In the genomic region with DNA sequence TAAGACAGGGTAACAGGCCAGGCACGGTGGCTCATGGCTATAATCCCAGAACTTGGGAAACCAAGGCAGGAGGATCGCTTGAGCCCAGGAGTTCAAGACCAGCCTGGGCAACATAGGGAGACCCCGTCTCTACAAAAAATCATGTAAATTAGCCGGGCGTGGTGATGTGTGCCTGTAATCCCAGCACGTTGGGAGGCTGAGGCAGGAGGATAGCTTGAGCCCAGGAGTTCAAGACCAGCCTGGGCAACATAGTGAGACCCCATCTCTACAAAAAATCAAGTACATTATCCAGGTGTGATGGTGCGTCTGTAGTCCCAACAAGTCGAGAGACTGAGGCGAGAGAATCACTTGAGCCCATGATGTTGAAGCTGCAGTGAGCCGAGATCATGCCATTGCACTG, we compare ENCODE assay signal across 13 cellular contexts. TPM values are rescaled to one million over a fixed set of nuclear protein-coding genes. Genes with fewer than 3 reads are reported as not detected.
DNase-seq lines count a peak whose midpoint lies in the region; ATAC-seq, FAIRE-seq and TF ChIP-seq lines count a peak whose summit lies in the region.
"Not testable (repeated sequence)": the region's sequence is repeated elsewhere in the genome, so short reads cannot be mapped to it uniquely, and the experiment has no call there.
"Had no signal": no experiment of that assay in that cellular context is flagged by ENCODE, and none has a peak within 500 bp of the region (broad histone marks: within the 10 kb centered on the region; RNA-seq: fewer than 3 reads in every experiment).

No MANE protein-coding gene starts in this region.

- H3K27ac ChIP-seq in caudate nucleus (ENCODE audit: low read depth, low read length) = peak overlapping the region; percentile 37
- peak overlapping the region in 47 of 59 donors; percentile 10 to 99 (median 74) for H3K27ac ChIP-seq in dorsolateral prefrontal cortex
- not testable (repeated sequence) for H3K27ac ChIP-seq in HepG2 (ENCODE audit: extremely low read length, insufficient read depth, low read length)
- H3K27ac ChIP-seq in substantia nigra (ENCODE audit: low read depth, low read length, poor library complexity, severe bottlenecking) = peak overlapping the region; percentile 95

- not testable (repeated sequence) for TF ChIP-seq EP300 in HepG2 (IDR thresholded peaks at IDR 0.05; ENCODE audit: low read depth in 2 of 2, low read length in 2 of 2); HepG2 (CRISPR knock-in tag; IDR thresholded peaks at IDR 0.05; ENCODE audit: borderline replicate concordance)

- peak overlapping the region; percentile 39 for H3K27ac Mint-ChIP-seq in T-helper 17 cell

- H3K4me2 ChIP-seq in HepG2 (ENCODE audit: low read depth, low read length) = not testable (repeated sequence)

- CTCF ChIA-PET in HepG2 (lab: Yijun Ruan, JAX; ENCODE audit: low intra/inter-chr PET ratio, low total read pairs) = not testable (repeated sequence)

- not testable (repeated sequence) for H3K36me3 ChIP-seq in HepG2 (replicated peaks in 1 of 2; ENCODE audit: control insufficient read depth in 1 of 2, insufficient read depth in 2 of 2, low read length in 2 of 2)

- not testable (repeated sequence) for FAIRE-seq in HepG2 (lab: Jason Lieb, UNC)

- not testable (repeated sequence) for TF ChIP-seq POLR2A in HepG2 (IDR thresholded peaks at IDR 0.05; ENCODE audit: insufficient read depth in 1 of 2, low read depth in 2 of 2, low read length in 2 of 2)

- peaks cover 57% of the 10 kb centered on the region for H3K4me1 ChIP-seq in HepG2 (ENCODE audit: insufficient read depth, low read length)

- BruUV-seq in HepG2 (replicated peaks; lab: Mats Ljungman, UMichigan) = not testable (repeated sequence)

- not testable (repeated sequence) for H3K4me3 Mint-ChIP-seq in T-helper 17 cell

- POLR2A ChIA-PET in HepG2 (lab: Yijun Ruan, JAX) = not testable (repeated sequence)

- not testable (repeated sequence) for H3K27me3 ChIP-seq in dorsolateral prefrontal cortex; HepG2 (ENCODE audit: control insufficient read depth in 1 of 2, insufficient read depth in 2 of 2, low read length in 2 of 2)

- not testable (repeated sequence) for ATAC-seq in T-helper 17 cell, HepG2

- in situ Hi-C loops in HepG2 (cut with HindIII; ENCODE audit: extremely low pct_ligation_motif_present, low pct_unique_long_range_greater_than_20kb) = not testable (repeated sequence)

- H3K79me2 ChIP-seq in HepG2 (ENCODE audit: insufficient read depth, low read length) = not testable (repeated sequence)

- not testable (repeated sequence) for H4K20me1 ChIP-seq in HepG2 (ENCODE audit: insufficient read depth, low read length)

- DNase-seq in T-helper 17 cell; caudate nucleus (lab: John Stamatoyannopoulos, UW); dorsolateral prefrontal cortex; HepG2 (ENCODE audit: low spot score); substantia nigra (lab: John Stamatoyannopoulos, UW): not testable (repeated sequence)

- not testable (repeated sequence) for H3K36me3 Mint-ChIP-seq in T-helper 17 cell (ENCODE audit: low read depth)

- H3K4me1 Mint-ChIP-seq in T-helper 17 cell = not testable (repeated sequence)

- WGBS in HepG2 (ENCODE audit: low lambda C conversion rate) = 33% methylated on average over 9 of the region's 10 CpGs

- TF ChIP-seq RAD21 in HepG2 (CRISPR knock-in tag; IDR thresholded peaks at IDR 0.05) = not testable (repeated sequence)

- not testable (repeated sequence) for H3K9ac ChIP-seq in HepG2 (ENCODE audit: insufficient read depth, low read depth, low read length)

- not testable (repeated sequence) for H3K9me3 ChIP-seq in T-helper 17 cell (ENCODE audit: control insufficient read depth, low read length, poor library complexity, severe bottlenecking); HepG2 (ENCODE audit: low read length)

- intact Hi-C loops in dorsolateral prefrontal cortex (cut with DNase I) = loop anchor here in 1 of 2 donors (5.0 kb wide), 1 partner anchor 36 kb away; no protein-coding TSS in a partner anchor
- intact Hi-C loops in HepG2 (cut with micrococcal nuclease; ENCODE audit: unreplicated experiment) = not testable (repeated sequence)

- H3K27me3 Mint-ChIP-seq in T-helper 17 cell = not testable (repeated sequence)

- H2AFZ ChIP-seq in HepG2 (ENCODE audit: low read length) = not testable (repeated sequence)

- not testable (repeated sequence) for TF ChIP-seq CTCF in dorsolateral prefrontal cortex (IDR thresholded peaks at IDR 0.05 in 54 of 56, conservative IDR thresholded peaks at IDR 0.05 in 2 of 56; ENCODE audit: low read depth in 1 of 56, partially characterized antibody in 56 of 56); HepG2 (CRISPR knock-in tag; IDR thresholded peaks at IDR 0.05)

- H3K4me3 ChIP-seq in dorsolateral prefrontal cortex; HepG2 (replicated peaks in 1 of 3; ENCODE audit: insufficient read depth in 1 of 3, low read depth in 2 of 3, low read length in 3 of 3): not testable (repeated sequence)

RNA-seq across cellular contexts. Expression of a gene that starts 12.0 kb away (rescaled TPM):
- total RNA-seq in T-helper 17 cell = not detected
- total RNA-seq in dorsolateral prefrontal cortex = 10 to 100 TPM in 2 of 120 experiments, 1 to 10 TPM in 110, under 1 TPM in 5, not detected in 3; 0.55 to 17.3 (median 3.3) TPM
- total RNA-seq in HepG2 (2016; rRNA removed; fragmentation: Illumina TruSeq; extraction: Trizol) = not detected in 2 replicates
- total RNA-seq in HepG2 (2016; cell fraction: cytosol; rRNA removed; fragmentation: Illumina TruSeq; extraction: Trizol; ENCODE audit: low read depth) = not detected in 2 replicates
- not detected in 2 replicates for total RNA-seq in HepG2 (2016; cell fraction: insoluble cytoplasmic fraction; rRNA removed; fragmentation: Illumina TruSeq; extraction: Trizol)
- not detected in 2 replicates for total RNA-seq in HepG2 (2016; cell fraction: membrane; rRNA removed; fragmentation: Illumina TruSeq; extraction: Trizol)
- total RNA-seq in HepG2 (2016; cell fraction: nucleus; rRNA removed; fragmentation: Illumina TruSeq; extraction: Trizol) = not detected in 2 replicates
- polyA plus RNA-seq in HepG2 (2011; rRNA removed) = 4.9 and 5.5 TPM in 2 replicates
- 2.7 and 4.0 TPM in 2 replicates for polyA plus RNA-seq in HepG2 (2011; cell fraction: cytosol; rRNA removed)
- polyA plus RNA-seq in HepG2 (2011; cell fraction: nucleus; rRNA removed) = 3.8 and 4.8 TPM in 2 replicates
- polyA plus RNA-seq in HepG2 (2012) = 3.1 and 5.9 TPM in 2 replicates
- not detected in 2 replicates for polyA plus RNA-seq in HepG2 (2016; cell fraction: cytosol; fragmentation: Illumina TruSeq; extraction: Trizol; ENCODE audit: low read depth)
- not detected in 2 replicates for polyA plus RNA-seq in HepG2 (2016; cell fraction: insoluble cytoplasmic fraction; fragmentation: Illumina TruSeq; extraction: Trizol; ENCODE audit: low read depth)
- polyA plus RNA-seq in HepG2 (2016; cell fraction: membrane; fragmentation: Illumina TruSeq; extraction: Trizol; ENCODE audit: low read depth) = not detected in 2 replicates
- not detected in 2 replicates for polyA plus RNA-seq in HepG2 (2016; cell fraction: nucleus; fragmentation: Illumina TruSeq; extraction: Trizol; ENCODE audit: insufficient read depth, low read depth)
- 1.1 and 15.3 TPM in 2 replicates for polyA minus RNA-seq in HepG2 (2011; rRNA and poly(A)+ RNA removed; ENCODE audit: low replicate concordance)
- 0.99 TPM in 1 of 2 replicates, not detected in the other for polyA minus RNA-seq in HepG2 (2011; cell fraction: cytosol; rRNA and poly(A)+ RNA removed)
- 2.6 TPM in 1 of 2 replicates, not detected in the other for polyA minus RNA-seq in HepG2 (2011; cell fraction: nucleus; rRNA and poly(A)+ RNA removed)
- total RNA-seq: A673; CD4-positive, alpha-beta memory T cell; Daoy; GM23248; H4 had no signal
- polyA plus RNA-seq: AG04450; CD14-positive monocyte; CD4-positive, alpha-beta memory T cell; GM23248 had no signal

RNA-seq across cellular contexts. Expression of a gene that starts 31.2 kb away (rescaled TPM):
- total RNA-seq in T-helper 17 cell = under 1 TPM; 0.39 to 0.52 TPM
- 100 to 1,000 TPM in 9 of 120 experiments, 10 to 100 TPM in 111; 44.4 to 136 (median 72.9) TPM for total RNA-seq in dorsolateral prefrontal cortex
- not detected in 2 replicates for total RNA-seq in HepG2 (2016; rRNA removed; fragmentation: Illumina TruSeq; extraction: Trizol)
- total RNA-seq in HepG2 (2016; cell fraction: cytosol; rRNA removed; fragmentation: Illumina TruSeq; extraction: Trizol; ENCODE audit: low read depth) = not detected in 2 replicates
- total RNA-seq in HepG2 (2016; cell fraction: insoluble cytoplasmic fraction; rRNA removed; fragmentation: Illumina TruSeq; extraction: Trizol) = not detected in 2 replicates
- total RNA-seq in HepG2 (2016; cell fraction: membrane; rRNA removed; fragmentation: Illumina TruSeq; extraction: Trizol) = not detected in 2 replicates
- total RNA-seq in HepG2 (2016; cell fraction: nucleus; rRNA removed; fragmentation: Illumina TruSeq; extraction: Trizol) = not detected in 2 replicates
- 2.8 and 4.2 TPM in 2 replicates for polyA plus RNA-seq in HepG2 (2011; rRNA removed)
- 1.2 and 2.3 TPM in 2 replicates for polyA plus RNA-seq in HepG2 (2011; cell fraction: cytosol; rRNA removed)
- 19.3 and 20.3 TPM in 2 replicates for polyA plus RNA-seq in HepG2 (2011; cell fraction: nucleus; rRNA removed)
- polyA plus RNA-seq in HepG2 (2012) = 2.5 and 5.6 TPM in 2 replicates
- not detected in 2 replicates for polyA plus RNA-seq in HepG2 (2016; cell fraction: cytosol; fragmentation: Illumina TruSeq; extraction: Trizol; ENCODE audit: low read depth)
- not detected in 2 replicates for polyA plus RNA-seq in HepG2 (2016; cell fraction: insoluble cytoplasmic fraction; fragmentation: Illumina TruSeq; extraction: Trizol; ENCODE audit: low read depth)
- not detected in 2 replicates for polyA plus RNA-seq in HepG2 (2016; cell fraction: membrane; fragmentation: Illumina TruSeq; extraction: Trizol; ENCODE audit: low read depth)
- not detected in 2 replicates for polyA plus RNA-seq in HepG2 (2016; cell fraction: nucleus; fragmentation: Illumina TruSeq; extraction: Trizol; ENCODE audit: insufficient read depth, low read depth)
- polyA minus RNA-seq in HepG2 (2011; rRNA and poly(A)+ RNA removed; ENCODE audit: low replicate concordance) = 0.16 and 2.2 TPM in 2 replicates
- 0.59 and 0.88 TPM in 2 replicates for polyA minus RNA-seq in HepG2 (2011; cell fraction: cytosol; rRNA and poly(A)+ RNA removed)
- 0.39 and 1.5 TPM in 2 replicates for polyA minus RNA-seq in HepG2 (2011; cell fraction: nucleus; rRNA and poly(A)+ RNA removed)
- total RNA-seq: A673, Daoy, H4, HT-29 had no signal
- polyA plus RNA-seq: CD14-positive monocyte; CD4-positive, alpha-beta memory T cell had no signal

RNA-seq across cellular contexts. Expression of a gene that starts 35.0 kb away (rescaled TPM):
- 1 to 10 TPM; 1.8 to 4.7 TPM for total RNA-seq in T-helper 17 cell
- 100 to 1,000 TPM in 117 of 120 experiments, 10 to 100 TPM in 3; 86.4 to 482 (median 185) TPM for total RNA-seq in dorsolateral prefrontal cortex
- not detected in 2 replicates for total RNA-seq in HepG2 (2016; rRNA removed; fragmentation: Illumina TruSeq; extraction: Trizol)
- total RNA-seq in HepG2 (2016; cell fraction: cytosol; rRNA removed; fragmentation: Illumina TruSeq; extraction: Trizol; ENCODE audit: low read depth) = 0.81 TPM in 1 of 2 replicates, not detected in the other
- total RNA-seq in HepG2 (2016; cell fraction: insoluble cytoplasmic fraction; rRNA removed; fragmentation: Illumina TruSeq; extraction: Trizol) = not detected in 2 replicates
- total RNA-seq in HepG2 (2016; cell fraction: membrane; rRNA removed; fragmentation: Illumina TruSeq; extraction: Trizol) = 0.83 and 1.4 TPM in 2 replicates
- total RNA-seq in HepG2 (2016; cell fraction: nucleus; rRNA removed; fragmentation: Illumina TruSeq; extraction: Trizol) = not detected in 2 replicates
- polyA plus RNA-seq in HepG2 (2011; rRNA removed) = 27.0 and 31.2 TPM in 2 replicates
- 20.2 and 28.4 TPM in 2 replicates for polyA plus RNA-seq in HepG2 (2011; cell fraction: cytosol; rRNA removed)
- polyA plus RNA-seq in HepG2 (2011; cell fraction: nucleus; rRNA removed) = 60.9 and 88.5 TPM in 2 replicates
- polyA plus RNA-seq in HepG2 (2012) = 49.0 and 114 TPM in 2 replicates
- polyA plus RNA-seq in HepG2 (2016; cell fraction: cytosol; fragmentation: Illumina TruSeq; extraction: Trizol; ENCODE audit: low read depth) = 1.3 and 2.3 TPM in 2 replicates
- polyA plus RNA-seq in HepG2 (2016; cell fraction: insoluble cytoplasmic fraction; fragmentation: Illumina TruSeq; extraction: Trizol; ENCODE audit: low read depth) = 1.1 and 1.5 TPM in 2 replicates
- 0.93 and 1.2 TPM in 2 replicates for polyA plus RNA-seq in HepG2 (2016; cell fraction: membrane; fragmentation: Illumina TruSeq; extraction: Trizol; ENCODE audit: low read depth)
- 1.4 and 1.7 TPM in 2 replicates for polyA plus RNA-seq in HepG2 (2016; cell fraction: nucleus; fragmentation: Illumina TruSeq; extraction: Trizol; ENCODE audit: insufficient read depth, low read depth)
- 11.9 TPM in 1 of 2 replicates, not detected in the other for polyA minus RNA-seq in HepG2 (2011; rRNA and poly(A)+ RNA removed; ENCODE audit: low replicate concordance)
- polyA minus RNA-seq in HepG2 (2011; cell fraction: cytosol; rRNA and poly(A)+ RNA removed) = 7.0 and 12.8 TPM in 2 replicates
- 2.5 and 4.8 TPM in 2 replicates for polyA minus RNA-seq in HepG2 (2011; cell fraction: nucleus; rRNA and poly(A)+ RNA removed)
- total RNA-seq: A673, Daoy, H4, HT-29 had no signal

RNA-seq across cellular contexts. Expression of a gene that starts 39.4 kb away (rescaled TPM):
- 10 to 100 TPM; 17.1 to 20.6 TPM for total RNA-seq in T-helper 17 cell
- 100 to 1,000 TPM in 116 of 120 experiments, 10 to 100 TPM in 4; 72.7 to 214 (median 155) TPM for total RNA-seq in dorsolateral prefrontal cortex
- not detected in 2 replicates for total RNA-seq in HepG2 (2016; rRNA removed; fragmentation: Illumina TruSeq; extraction: Trizol)
- total RNA-seq in HepG2 (2016; cell fraction: cytosol; rRNA removed; fragmentation: Illumina TruSeq; extraction: Trizol; ENCODE audit: low read depth) = not detected in 2 replicates
- total RNA-seq in HepG2 (2016; cell fraction: insoluble cytoplasmic fraction; rRNA removed; fragmentation: Illumina TruSeq; extraction: Trizol) = not detected in 2 replicates
- total RNA-seq in HepG2 (2016; cell fraction: membrane; rRNA removed; fragmentation: Illumina TruSeq; extraction: Trizol) = not detected in 2 replicates
- not detected in 2 replicates for total RNA-seq in HepG2 (2016; cell fraction: nucleus; rRNA removed; fragmentation: Illumina TruSeq; extraction: Trizol)
- polyA plus RNA-seq in HepG2 (2011; rRNA removed) = 0.17 and 0.55 TPM in 2 replicates
- polyA plus RNA-seq in HepG2 (2011; cell fraction: cytosol; rRNA removed) = not detected in 2 replicates
- 2.3 and 3.0 TPM in 2 replicates for polyA plus RNA-seq in HepG2 (2011; cell fraction: nucleus; rRNA removed)
- 0.40 and 0.55 TPM in 2 replicates for polyA plus RNA-seq in HepG2 (2012)
- polyA plus RNA-seq in HepG2 (2016; cell fraction: cytosol; fragmentation: Illumina TruSeq; extraction: Trizol; ENCODE audit: low read depth) = not detected in 2 replicates
- polyA plus RNA-seq in HepG2 (2016; cell fraction: insoluble cytoplasmic fraction; fragmentation: Illumina TruSeq; extraction: Trizol; ENCODE audit: low read depth) = not detected in 2 replicates
- not detected in 2 replicates for polyA plus RNA-seq in HepG2 (2016; cell fraction: membrane; fragmentation: Illumina TruSeq; extraction: Trizol; ENCODE audit: low read depth)
- polyA plus RNA-seq in HepG2 (2016; cell fraction: nucleus; fragmentation: Illumina TruSeq; extraction: Trizol; ENCODE audit: insufficient read depth, low read depth) = not detected in 2 replicates
- polyA minus RNA-seq in HepG2 (2011; rRNA and poly(A)+ RNA removed; ENCODE audit: low replicate concordance) = 1.1 TPM in 1 of 2 replicates, not detected in the other
- not detected in 2 replicates for polyA minus RNA-seq in HepG2 (2011; cell fraction: cytosol; rRNA and poly(A)+ RNA removed)
- polyA minus RNA-seq in HepG2 (2011; cell fraction: nucleus; rRNA and poly(A)+ RNA removed) = not detected in 2 replicates
- total RNA-seq: GM23248, HT-29 had no signal
- polyA plus RNA-seq: AG04450, CD14-positive monocyte, GM23248 had no signal

RNA-seq across cellular contexts. Expression of a gene that starts 50.9 kb away (rescaled TPM):
- total RNA-seq in T-helper 17 cell = 100 to 1,000 TPM; 533 to 557 TPM
- total RNA-seq in dorsolateral prefrontal cortex = 10 to 100 TPM in 101 of 120 experiments, 1 to 10 TPM in 19; 5.8 to 36.4 (median 14.0) TPM
- total RNA-seq in HepG2 (2016; rRNA removed; fragmentation: Illumina TruSeq; extraction: Trizol) = not detected in 2 replicates
- total RNA-seq in HepG2 (2016; cell fraction: cytosol; rRNA removed; fragmentation: Illumina TruSeq; extraction: Trizol; ENCODE audit: low read depth) = not detected in 2 replicates
- total RNA-seq in HepG2 (2016; cell fraction: insoluble cytoplasmic fraction; rRNA removed; fragmentation: Illumina TruSeq; extraction: Trizol) = not detected in 2 replicates
- not detected in 2 replicates for total RNA-seq in HepG2 (2016; cell fraction: membrane; rRNA removed; fragmentation: Illumina TruSeq; extraction: Trizol)
- total RNA-seq in HepG2 (2016; cell fraction: nucleus; rRNA removed; fragmentation: Illumina TruSeq; extraction: Trizol) = not detected in 2 replicates
- 0.65 and 0.91 TPM in 2 replicates for polyA plus RNA-seq in HepG2 (2011; rRNA removed)
- 1.2 TPM in 2 replicates for polyA plus RNA-seq in HepG2 (2011; cell fraction: cytosol; rRNA removed)
- 0.64 and 1.2 TPM in 2 replicates for polyA plus RNA-seq in HepG2 (2011; cell fraction: nucleus; rRNA removed)
- 1.1 and 2.2 TPM in 2 replicates for polyA plus RNA-seq in HepG2 (2012)
- 0.53 and 0.72 TPM in 2 replicates for polyA plus RNA-seq in HepG2 (2016; cell fraction: cytosol; fragmentation: Illumina TruSeq; extraction: Trizol; ENCODE audit: low read depth)
- polyA plus RNA-seq in HepG2 (2016; cell fraction: insoluble cytoplasmic fraction; fragmentation: Illumina TruSeq; extraction: Trizol; ENCODE audit: low read depth) = 0.29 TPM in 1 of 2 replicates, not detected in the other
- 0.47 TPM in 1 of 2 replicates, not detected in the other for polyA plus RNA-seq in HepG2 (2016; cell fraction: membrane; fragmentation: Illumina TruSeq; extraction: Trizol; ENCODE audit: low read depth)
- 0.89 TPM in 1 of 2 replicates, not detected in the other for polyA plus RNA-seq in HepG2 (2016; cell fraction: nucleus; fragmentation: Illumina TruSeq; extraction: Trizol; ENCODE audit: insufficient read depth, low read depth)
- polyA minus RNA-seq in HepG2 (2011; rRNA and poly(A)+ RNA removed; ENCODE audit: low replicate concordance) = 0.60 and 172 TPM in 2 replicates
- polyA minus RNA-seq in HepG2 (2011; cell fraction: cytosol; rRNA and poly(A)+ RNA removed) = not detected in 2 replicates
- polyA minus RNA-seq in HepG2 (2011; cell fraction: nucleus; rRNA and poly(A)+ RNA removed) = not detected in 2 replicates

Comparison
In these comparisons a context has a peak if more than half of its experiments do, and no peak if none do; other contexts are left out.
1. RNA of a gene that starts 31.2 kb away (total RNA-seq): 44.4 to 136 TPM in dorsolateral prefrontal cortex; 0.39 to 0.52 TPM in T-helper 17 cell and not detected in HepG2; every median in the first group is over 10 times any median in the second.
2. RNA of a gene that starts 35.0 kb away (total RNA-seq): 86.4 to 482 TPM in dorsolateral prefrontal cortex; 1.8 to 4.7 TPM in T-helper 17 cell and 0.81 to 1.4 TPM in HepG2; every median in the first group is over 10 times any median in the second.